Comparison of ENCODE assay signal across 8 cellular contexts in genomic region chr10:42866115-42866995, GRCh38.
DNase-seq lines count a peak whose midpoint lies in the region; ATAC-seq and TF ChIP-seq lines count a peak whose summit lies in the region.

No MANE protein-coding gene starts in this region.

- H3K9ac ChIP-seq in endodermal cell (ENCODE audit: extremely low read depth, low read length, poor library complexity, severe bottlenecking): no peak overlapping the region

- H3K27me3 Mint-ChIP-seq in endodermal cell (ENCODE audit: insufficient read depth): peaks cover 14% of the 10 kb centered on the region

- ATAC-seq in GM21390 (IDR thresholded peaks at IDR 0.05; ENCODE audit: unreplicated experiment): peak; percentile 74

- H3K27me3 ChIP-seq in endodermal cell (ENCODE audit: control insufficient read depth, insufficient read depth, low read length, poor library complexity, severe bottlenecking): peaks cover 17% of the 10 kb centered on the region

- no peak overlapping the region for H3K4me3 ChIP-seq in endodermal cell (ENCODE audit: low read length)

- H3K4me1 ChIP-seq in endodermal cell (ENCODE audit: control insufficient read depth, insufficient read depth, low read length): no peaks in the 10 kb centered on the region

- peak; percentile 90 for TF ChIP-seq CTCF in endodermal cell (conservative IDR thresholded peaks at IDR 0.05)

- no peaks in the 10 kb centered on the region for H3K9me3 ChIP-seq in endodermal cell (ENCODE audit: control insufficient read depth, low read length)

- H3K27ac Mint-ChIP-seq in endodermal cell: no peak overlapping the region

- H3K4me1 Mint-ChIP-seq in endodermal cell: peaks cover 6% of the 10 kb centered on the region

- H3K36me3 ChIP-seq in endodermal cell (ENCODE audit: control insufficient read depth, insufficient read depth, low read length): no peaks in the 10 kb centered on the region

- no peak overlapping the region for H3K27ac ChIP-seq in endodermal cell (ENCODE audit: low read depth, low read length)

- WGBS in endodermal cell (ENCODE audit: insufficient coverage in 1 of 2, insufficient read length in 1 of 2), 2 experiments: 35 to 49% methylated on average over 35 to 87 of the region's 87 CpGs

- no peaks in the 10 kb centered on the region for H3K36me3 Mint-ChIP-seq in endodermal cell (ENCODE audit: low read depth)

- DNase-seq in Caki2 (ENCODE audit: low read depth): peak; percentile 18
- peak; percentile 11 for DNase-seq in NCI-H1417 treated with DMSO at 0.1 percent for 48 hours (lab: John Stamatoyannopoulos, UW)
- DNase-seq in activated CD4-positive, alpha-beta T cell treated with anti-CD3 and anti-CD28 coated beads, Interleukin-2, amount 50 U/mL, for 48 hours: peak; percentile 51 to 54
- peak; percentile 94 for DNase-seq in endodermal cell
- DNase-seq in medulla oblongata (ENCODE audit: extremely low spot score): peak; percentile 77
- peak; percentile 21 to 35 for DNase-seq in stimulated activated CD8-positive, alpha-beta memory T cell treated with anti-CD3 and anti-CD28 coated beads, Interleukin-2, amount 100 ng/mL, for 48 hours (ENCODE audit: low read depth in 2 of 2)
- no peak for DNase-seq in NCI-H446 treated with DMSO at 0.1 percent for 48 hours (lab: John Stamatoyannopoulos, UW)

- H3K4me3 Mint-ChIP-seq in endodermal cell: peak overlapping the region; percentile 28

- no peaks in the 10 kb centered on the region for H3K9me3 Mint-ChIP-seq in endodermal cell

- in situ Hi-C loops in Caki2 (cut with HindIII; ENCODE audit: low pct_unique_long_range_greater_than_20kb, low sequenced_read_pairs): no loop called here
